5 cellular contexts compared by ENCODE assay signal in the genomic region with DNA sequence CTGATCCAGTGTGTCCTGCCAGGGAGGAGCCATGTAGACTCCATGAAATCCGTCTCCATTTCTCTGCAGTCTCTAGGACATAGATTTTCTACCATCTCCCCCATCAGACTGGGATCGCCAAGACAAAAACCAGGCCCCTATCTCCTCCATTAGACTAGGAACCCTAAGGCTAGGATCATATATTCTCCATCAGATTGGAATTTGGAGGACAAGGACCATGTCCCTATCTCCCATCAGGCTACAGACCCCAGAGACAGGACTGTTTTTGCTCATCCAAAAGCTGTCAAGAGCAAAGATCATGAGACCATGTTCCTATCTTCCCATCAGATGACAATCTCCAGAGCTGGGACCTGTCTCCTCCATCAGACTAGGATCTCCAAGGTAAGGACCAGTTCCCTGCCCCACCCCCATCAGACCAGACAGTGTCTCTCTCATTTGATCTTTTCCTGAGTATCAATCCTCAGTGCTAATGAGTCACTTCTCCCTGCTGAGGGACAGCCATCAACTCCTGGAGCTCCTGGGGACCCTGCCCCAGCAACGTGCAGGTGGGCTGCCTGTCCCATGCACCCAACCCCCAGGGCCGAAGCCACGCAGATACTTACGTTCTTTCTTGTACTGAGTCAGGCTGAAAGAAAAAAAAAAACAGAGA. TPM values are rescaled to one million over a fixed set of nuclear protein-coding genes. Genes with fewer than 3 reads are reported as not detected.
"Had no signal": no experiment of that assay in that cellular context is flagged by ENCODE, and none has a peak within 500 bp of the region (broad histone marks: within the 10 kb centered on the region; RNA-seq: fewer than 3 reads in every experiment).

No MANE protein-coding gene starts in this region.

RNA-seq across cellular contexts. Expression of a gene that starts 4.3 kb away (rescaled TPM):
- total RNA-seq: activated CD8-positive, alpha-beta T cell treated with anti-CD3 and anti-CD28 coated beads for 36 hours; activated T-helper 2 cell treated with anti-CD3 and anti-CD28 coated beads, Interferon-gamma antibody, Interleukin-2, Interleukin-4, amounts not matched to agents 10 μg/mL and 5 μg/mL and 100 μg/mL, durations not matched to agents 14 hours and 24 hours and 36 hours; Right ventricle myocardium inferior had no signal

RNA-seq across cellular contexts. Expression of a gene that starts 7.5 kb away (rescaled TPM):
- total RNA-seq: activated CD8-positive, alpha-beta T cell treated with anti-CD3 and anti-CD28 coated beads for 36 hours; activated T-cell treated with anti-CD3 and anti-CD28 coated beads, Interleukin-2, amount 50 U/mL, for 72 hours; activated T-helper 2 cell treated with anti-CD3 and anti-CD28 coated beads, Interferon-gamma antibody, Interleukin-2, Interleukin-4, amounts not matched to agents 10 μg/mL and 5 μg/mL and 100 μg/mL, durations not matched to agents 14 hours and 24 hours and 36 hours; NCI-H460; Right ventricle myocardium inferior had no signal

RNA-seq across cellular contexts. Expression of a gene that starts 33.4 kb away (rescaled TPM):
- total RNA-seq: activated CD8-positive, alpha-beta T cell treated with anti-CD3 and anti-CD28 coated beads for 36 hours; activated T-cell treated with anti-CD3 and anti-CD28 coated beads, Interleukin-2, amount 50 U/mL, for 72 hours; activated T-helper 2 cell treated with anti-CD3 and anti-CD28 coated beads, Interferon-gamma antibody, Interleukin-2, Interleukin-4, amounts not matched to agents 10 μg/mL and 5 μg/mL and 100 μg/mL, durations not matched to agents 14 hours and 24 hours and 36 hours; NCI-H460; Right ventricle myocardium inferior had no signal

RNA-seq across cellular contexts. Expression of a gene that starts 48.2 kb away (rescaled TPM):
- total RNA-seq: activated CD8-positive, alpha-beta T cell treated with anti-CD3 and anti-CD28 coated beads for 36 hours; activated T-cell treated with anti-CD3 and anti-CD28 coated beads, Interleukin-2, amount 50 U/mL, for 72 hours; activated T-helper 2 cell treated with anti-CD3 and anti-CD28 coated beads, Interferon-gamma antibody, Interleukin-2, Interleukin-4, amounts not matched to agents 10 μg/mL and 5 μg/mL and 100 μg/mL, durations not matched to agents 14 hours and 24 hours and 36 hours; NCI-H460; Right ventricle myocardium inferior had no signal
